In the genomic region with DNA sequence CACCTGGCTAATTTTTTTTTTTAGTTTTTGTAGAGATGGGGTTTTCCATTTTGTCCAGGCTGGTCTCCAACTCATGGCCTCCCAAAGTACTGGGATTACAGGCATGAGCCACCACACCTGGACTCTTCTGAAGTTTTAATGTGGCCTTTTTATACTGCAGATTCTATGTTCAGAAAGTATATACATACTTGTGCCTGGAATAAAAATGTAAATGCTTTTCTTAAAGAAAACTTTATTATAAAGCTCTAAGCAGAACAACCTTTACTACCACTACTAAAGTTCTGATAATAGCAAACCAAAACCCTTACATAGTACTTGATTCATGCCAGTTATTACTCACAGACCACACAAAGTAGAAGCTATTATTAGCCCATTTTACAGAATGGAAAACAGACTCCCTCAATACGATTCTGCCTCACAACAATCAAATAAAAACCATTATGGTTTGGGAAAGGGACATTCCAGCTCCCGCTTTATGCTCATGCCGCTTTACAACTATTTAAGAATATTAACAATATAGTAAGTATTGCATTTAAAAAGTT, we compare ENCODE assay signal across 19 cellular contexts. TPM values are rescaled to one million over a fixed set of nuclear protein-coding genes. Genes with fewer than 3 reads are reported as not detected.
DNase-seq lines count a peak whose midpoint lies in the region; ATAC-seq and TF ChIP-seq lines count a peak whose summit lies in the region.
"Had no signal": no experiment of that assay in that cellular context is flagged by ENCODE, and none has a peak within 500 bp of the region (broad histone marks: within the 10 kb centered on the region; RNA-seq: fewer than 3 reads in every experiment).

No MANE protein-coding gene starts in this region.

- TF ChIP-seq CTCF in GM20000 (IDR thresholded peaks at IDR 0.05; ENCODE audit: extremely low read depth, missing control alignments) (no peak), A673 (conservative IDR thresholded peaks at IDR 0.05; ENCODE audit: low read depth, low read length) (no peak)

- H3K27me3 ChIP-seq in A673 (replicated peaks; ENCODE audit: insufficient read depth, low read depth, low read length, poor library complexity) = no peaks in the 10 kb centered on the region
- H3K27me3 ChIP-seq: BLaER1 treated with 17β-estradiol and CSF1 and Interleukin-3, amounts not matched to agents 10 nM and 100 nM; gastroesophageal sphincter; upper lobe of left lung had no signal

- POLR2A ChIA-PET in A673 (lab: Charles Lee; ENCODE audit: low non-redundant PET) = no interaction called here

- peak overlapping the region; percentile 39 for H3K27ac Mint-ChIP-seq in dendritic cell treated with granulocyte-macrophage colony-stimulating factor and Interleukin-4, amounts not matched to agents 40 ng/mL and 50 ng/mL, for 4 days
- H3K27ac Mint-ChIP-seq: activated CD8-positive, alpha-beta memory T cell treated with anti-CD3 and anti-CD28 coated beads, Interleukin-2, amount 10 ng/mL, durations not matched to agents 7 days and 5 days had no signal

- peaks cover 24% of the 10 kb centered on the region for H3K36me3 Mint-ChIP-seq in dendritic cell treated with granulocyte-macrophage colony-stimulating factor and Interleukin-4, amounts not matched to agents 40 ng/mL and 50 ng/mL, for 4 days (ENCODE audit: low read depth)

- no peaks in the 10 kb centered on the region for H3K9me3 ChIP-seq in A673 (ENCODE audit: low read depth, low read length, poor library complexity, severe bottlenecking)
- H3K9me3 ChIP-seq: BLaER1 treated with 17β-estradiol and CSF1 and Interleukin-3, amounts not matched to agents 10 nM and 100 nM; gastroesophageal sphincter; upper lobe of left lung had no signal

- peaks cover 33% of the 10 kb centered on the region for H3K4me1 Mint-ChIP-seq in dendritic cell treated with granulocyte-macrophage colony-stimulating factor and Interleukin-4, amounts not matched to agents 40 ng/mL and 50 ng/mL, for 4 days (ENCODE audit: low read depth)

- H3K4me3 Mint-ChIP-seq in dendritic cell treated with granulocyte-macrophage colony-stimulating factor and Interleukin-4, amounts not matched to agents 40 ng/mL and 50 ng/mL, for 4 days = no peak overlapping the region
- H3K4me3 Mint-ChIP-seq: activated CD8-positive, alpha-beta memory T cell treated with anti-CD3 and anti-CD28 coated beads, Interleukin-2, amount 10 ng/mL, durations not matched to agents 7 days and 5 days had no signal

- no peaks in the 10 kb centered on the region for H3K9me3 Mint-ChIP-seq in dendritic cell treated with granulocyte-macrophage colony-stimulating factor and Interleukin-4, amounts not matched to agents 40 ng/mL and 50 ng/mL, for 4 days
- H3K9me3 Mint-ChIP-seq: neural crest cell had no signal

- BruUV-seq in A673 (replicated peaks; lab: Mats Ljungman, UMichigan) = no TSS peak

- peaks cover 5% of the 10 kb centered on the region for H3K36me3 ChIP-seq in A673 (ENCODE audit: insufficient read depth, low read length, poor library complexity, severe bottlenecking)
- H3K36me3 ChIP-seq: gastroesophageal sphincter, upper lobe of left lung had no signal

- H3K4me3 ChIP-seq in A673 (ENCODE audit: low read depth, low read length, poor library complexity, severe bottlenecking) = no peak overlapping the region
- H3K4me3 ChIP-seq: BLaER1 treated with 17β-estradiol and CSF1 and Interleukin-3, amounts not matched to agents 10 nM and 100 nM; gastroesophageal sphincter; upper lobe of left lung had no signal

- H3K27me3 Mint-ChIP-seq in dendritic cell treated with granulocyte-macrophage colony-stimulating factor and Interleukin-4, amounts not matched to agents 40 ng/mL and 50 ng/mL, for 4 days = no peaks in the 10 kb centered on the region
- H3K27me3 Mint-ChIP-seq: activated CD8-positive, alpha-beta memory T cell treated with anti-CD3 and anti-CD28 coated beads, Interleukin-2, amount 10 ng/mL, durations not matched to agents 7 days and 5 days had no signal

- CTCF ChIA-PET in A673 (lab: Charles Lee) = no interaction called here

- peaks cover 11% of the 10 kb centered on the region for H3K4me1 ChIP-seq in A673 (ENCODE audit: insufficient read depth, low read length, poor library complexity, severe bottlenecking)

- DNase-seq in GM20000 (ENCODE audit: low spot score) (peak; percentile 22), A673 (ENCODE audit: low spot score) (no peak), HUDEP-2 (lab: John Stamatoyannopoulos, UW; ENCODE audit: unreplicated experiment in 76 of 76) (no peak), DMS79 (lab: John Stamatoyannopoulos, UW) (no peak)
- DNase-seq: activated CD8-positive, alpha-beta memory T cell treated with anti-CD3 and anti-CD28 coated beads, Interleukin-2, amount 10 ng/mL, durations not matched to agents 7 days and 5 days; activated naive CD4-positive, alpha-beta T cell treated with anti-CD3 and anti-CD28 coated beads, Interleukin-2, amount 50 U/mL, for 16 hours; DMS79 treated with DMSO at 0.1 percent for 48 hours; NCI-H446; PC-3; stimulated activated CD8-positive, alpha-beta memory T cell treated with anti-CD3 and anti-CD28 coated beads, Interleukin-4, amount 100 ng/mL, for 48 hours; upper lobe of left lung; WERI-Rb-1 had no signal

- H3K27ac ChIP-seq in A673 (ENCODE audit: low read depth, low read length, poor library complexity, severe bottlenecking) = no peak overlapping the region
- H3K27ac ChIP-seq: BLaER1 treated with 17β-estradiol and CSF1 and Interleukin-3, amounts not matched to agents 10 nM and 100 nM; gastroesophageal sphincter; upper lobe of left lung; WERI-Rb-1 had no signal

- intact Hi-C loops in dendritic cell treated with granulocyte-macrophage colony-stimulating factor and Interleukin-4, amounts not matched to agents 40 ng/mL and 50 ng/mL, for 4 days (cut with micrococcal nuclease) = loop anchor here (10.0 kb wide), 2 partner anchors 792 to 1032 kb away; partner anchors contain the start of gene BCKDHB
- intact Hi-C loops in A673 (cut with micrococcal nuclease; ENCODE audit: unreplicated experiment) = no loop called here

- ATAC-seq in GM18502 (IDR thresholded peaks at IDR 0.05; ENCODE audit: poor library complexity, unreplicated experiment) = peak; percentile 38
- peak; percentile 27 for ATAC-seq in HG03469 (IDR thresholded peaks at IDR 0.05; ENCODE audit: unreplicated experiment)
- ATAC-seq in HG03097 (IDR thresholded peaks at IDR 0.05; ENCODE audit: low FRiP score, unreplicated experiment) = no peak
- ATAC-seq: activated CD8-positive, alpha-beta memory T cell treated with anti-CD3 and anti-CD28 coated beads, Interleukin-2, amount 10 ng/mL, durations not matched to agents 7 days and 5 days; gastroesophageal sphincter; PC-3 had no signal

RNA-seq across cellular contexts. Expression of gene PHIP, which starts 5.3 kb away (rescaled TPM):
- total RNA-seq in A673 (2021) = 42.5 and 45.1 TPM in 2 replicates
